Comparison of ENCODE assay signal across 34 cellular contexts in genomic region chr6:65014006-65014405, GRCh38.
"Had no signal": no experiment of that assay in that cellular context is flagged by ENCODE, and none has a peak within 500 bp of the region (broad histone marks: within the 10 kb centered on the region; RNA-seq: fewer than 3 reads in every experiment).

No MANE protein-coding gene starts in this region.

- H3K27ac ChIP-seq: KMS-11 had no signal

- H3K27me3 ChIP-seq: MG63 had no signal

- H3K4me2 ChIP-seq: KMS-11 had no signal

- H3K9ac ChIP-seq: KMS-11 had no signal

- DNase-seq: Karpas-422, Kasumi-1, MG63, MM.1S, MV-4-11, NCI-H1048, NCI-H1092, NCI-H1092 treated with DMSO at 0.1 percent for 48 hours, NCI-H1105, NCI-H1105 treated with DMSO at 0.1 percent for 48 hours, NCI-H1417, NCI-H1417 treated with DMSO at 0.1 percent for 48 hours, NCI-H1436, NCI-H1436 treated with DMSO at 0.1 percent for 48 hours, NCI-H146, NCI-H1694, NCI-H1694 treated with DMSO at 0.1 percent for 48 hours, NCI-H187, NCI-H187 treated with DMSO at 0.1 percent for 48 hours, NCI-H1930, NCI-H2029, NCI-H2029 treated with DMSO at 0.1 percent for 48 hours, NCI-H2081, NCI-H2081 treated with DMSO at 0.1 percent for 48 hours, NCI-H2107, NCI-H2171, NCI-H2171 treated with DMSO at 0.1 percent for 48 hours, NCI-H2227 treated with DMSO at 0.1 percent for 48 hours, NCI-H226, NCI-H345, NCI-H446, NCI-H446 treated with DMSO at 0.1 percent for 48 hours, NCI-H510A had no signal

- H3K4me3 ChIP-seq: MG63 had no signal

- H3K36me3 ChIP-seq: MG63 had no signal

- H3K9me3 ChIP-seq: MG63 had no signal
